Comparison of ENCODE assay signal across 14 cellular contexts in genomic region chr5:5470933-5471332, GRCh38. TPM values are rescaled to one million over a fixed set of nuclear protein-coding genes. Genes with fewer than 3 reads are reported as not detected.
DNase-seq lines count a peak whose midpoint lies in the region; ATAC-seq, FAIRE-seq and TF ChIP-seq lines count a peak whose summit lies in the region.
"Had no signal": no experiment of that assay in that cellular context is flagged by ENCODE, and none has a peak within 500 bp of the region (broad histone marks: within the 10 kb centered on the region; RNA-seq: fewer than 3 reads in every experiment).

No MANE protein-coding gene starts in this region.

- DNase-seq in HepG2 (ENCODE audit: low spot score) (no peak), right lobe of liver (no peak), HFFc6 (no peak)
- no peak for DNase-seq in central memory CD8-positive, alpha-beta T cell (ENCODE audit: low spot score in 2 of 2)
- DNase-seq in effector memory CD4-positive, alpha-beta T cell, result no peak
- no peak for DNase-seq in activated effector memory CD4-positive, alpha-beta T cell treated with Interleukin-2 at 50 U/mL for 16 hours
- DNase-seq: DMS153, DMS79 treated with DMSO at 0.1 percent for 48 hours, EL, GM23248, H7 had no signal

- TF ChIP-seq POLR2A in HepG2 (IDR thresholded peaks at IDR 0.05; ENCODE audit: insufficient read depth in 1 of 2, low read depth in 2 of 2, low read length in 2 of 2), result no peak
- no peak for TF ChIP-seq POLR2A in right lobe of liver (IDR thresholded peaks at IDR 0.05)

- no peak overlapping the region for H3K4me2 ChIP-seq in HepG2 (ENCODE audit: low read depth, low read length)

- H3K9me3 ChIP-seq in HepG2 (ENCODE audit: low read length) (no peaks in the 10 kb centered on the region), right lobe of liver (no peaks in the 10 kb centered on the region)
- no peaks in the 10 kb centered on the region for H3K9me3 ChIP-seq in effector memory CD4-positive, alpha-beta T cell (ENCODE audit: control insufficient read depth, low read length)

- intact Hi-C loops in HepG2 (cut with micrococcal nuclease; ENCODE audit: unreplicated experiment), result no loop called here
- intact Hi-C loops in right lobe of liver (cut with DNase I), result no loop called here

- H3K4me1 ChIP-seq in HepG2 (ENCODE audit: insufficient read depth, low read length) (no peaks in the 10 kb centered on the region), right lobe of liver (no peaks in the 10 kb centered on the region)
- H3K4me1 ChIP-seq in effector memory CD4-positive, alpha-beta T cell (ENCODE audit: control insufficient read depth, insufficient read depth, low read length, poor library complexity, severe bottlenecking), result no peaks in the 10 kb centered on the region

- ATAC-seq in HepG2 (no peak), right lobe of liver (no peak), HG02588 (IDR thresholded peaks at IDR 0.05; ENCODE audit: unreplicated experiment) (no peak)
- ATAC-seq in central memory CD8-positive, alpha-beta T cell (replicated peaks; ENCODE audit: extremely low read depth, poor library complexity, severe bottlenecking), result no peak

- POLR2A ChIA-PET in HepG2 (lab: Yijun Ruan, JAX), result no interaction called here

- no peak overlapping the region for H2AFZ ChIP-seq in HepG2 (ENCODE audit: low read length)
- H2AFZ ChIP-seq: GM23248 had no signal

- H3K27me3 ChIP-seq in HepG2 (ENCODE audit: control insufficient read depth in 1 of 2, insufficient read depth in 2 of 2, low read length in 2 of 2) (no peaks in the 10 kb centered on the region), right lobe of liver (no peaks in the 10 kb centered on the region)
- no peaks in the 10 kb centered on the region for H3K27me3 ChIP-seq in effector memory CD4-positive, alpha-beta T cell (replicated peaks; ENCODE audit: control insufficient read depth, insufficient read depth, low read length, poor library complexity, severe bottlenecking)

- no peak overlapping the region for H3K9ac ChIP-seq in HepG2 (ENCODE audit: insufficient read depth, low read depth, low read length)
- H3K9ac ChIP-seq: GM23248 had no signal

- BruUV-seq in HepG2 (replicated peaks; lab: Mats Ljungman, UMichigan), result no TSS peak

- H3K4me1 Mint-ChIP-seq in HFFc6 (ENCODE audit: low read depth), result peaks cover 8% of the 10 kb centered on the region
- no peaks in the 10 kb centered on the region for H3K4me1 Mint-ChIP-seq in central memory CD8-positive, alpha-beta T cell
- H3K4me1 Mint-ChIP-seq: CD14-positive monocyte had no signal

- H3K4me3 ChIP-seq in HepG2 (replicated peaks in 1 of 3; ENCODE audit: insufficient read depth in 1 of 3, low read depth in 2 of 3, low read length in 3 of 3) (no peak overlapping the region), right lobe of liver (no peak overlapping the region)
- H3K4me3 ChIP-seq in effector memory CD4-positive, alpha-beta T cell (ENCODE audit: insufficient read depth, low read depth, low read length, poor library complexity, severe bottlenecking), result no peak overlapping the region
- H3K4me3 ChIP-seq: GM23248 had no signal

- no peaks in the 10 kb centered on the region for H3K79me2 ChIP-seq in HepG2 (ENCODE audit: insufficient read depth, low read length)

- no peak overlapping the region for H3K27ac ChIP-seq in HepG2 (ENCODE audit: extremely low read length, insufficient read depth, low read length)
- H3K27ac ChIP-seq in right lobe of liver, result no peak overlapping the region
- no peak overlapping the region for H3K27ac ChIP-seq in effector memory CD4-positive, alpha-beta T cell (ENCODE audit: insufficient read depth, low read length, poor library complexity, severe bottlenecking)
- H3K27ac ChIP-seq: GM23248 had no signal

- no peaks in the 10 kb centered on the region; the same call in 1 of the 2 replicates for H3K27me3 Mint-ChIP-seq in HFFc6 (ENCODE audit: insufficient read depth)
- H3K27me3 Mint-ChIP-seq in central memory CD8-positive, alpha-beta T cell, result no peaks in the 10 kb centered on the region

- TF ChIP-seq CTCF in HepG2 (CRISPR knock-in tag; IDR thresholded peaks at IDR 0.05), result no peak
- no peak for TF ChIP-seq CTCF in right lobe of liver (IDR thresholded peaks at IDR 0.05)
- no peak for TF ChIP-seq CTCF in HFFc6 (IDR thresholded peaks at IDR 0.05)

- TF ChIP-seq RAD21 in HepG2 (CRISPR knock-in tag; IDR thresholded peaks at IDR 0.05), result no peak

- no peak overlapping the region for H3K4me3 Mint-ChIP-seq in HFFc6
- H3K4me3 Mint-ChIP-seq in central memory CD8-positive, alpha-beta T cell, result no peak overlapping the region
- H3K4me3 Mint-ChIP-seq: CD14-positive monocyte had no signal

- H3K9me3 Mint-ChIP-seq in HFFc6, result no peaks in the 10 kb centered on the region
- H3K9me3 Mint-ChIP-seq in central memory CD8-positive, alpha-beta T cell, result no peaks in the 10 kb centered on the region

- H3K27ac Mint-ChIP-seq in HFFc6, result peak overlapping the region; percentile 20; the same call in 1 of the 2 replicates
- H3K27ac Mint-ChIP-seq in central memory CD8-positive, alpha-beta T cell (ENCODE audit: low read depth), result peak overlapping the region; percentile 63
- H3K27ac Mint-ChIP-seq: CD14-positive monocyte had no signal

- no peaks in the 10 kb centered on the region for H4K20me1 ChIP-seq in HepG2 (ENCODE audit: insufficient read depth, low read length)

- CTCF ChIA-PET in HepG2 (lab: Yijun Ruan, JAX; ENCODE audit: low intra/inter-chr PET ratio, low total read pairs), result no interaction called here

- H3K36me3 ChIP-seq in HepG2 (replicated peaks in 1 of 2; ENCODE audit: control insufficient read depth in 1 of 2, insufficient read depth in 2 of 2, low read length in 2 of 2) (peaks cover 0 to 44% of the 10 kb centered on the region in 2 experiments; a peak in 3 of 5 replicates), right lobe of liver (peaks cover 0 to 4% (median under 1%) of the 10 kb centered on the region in 4 donors)
- peaks cover 26% of the 10 kb centered on the region for H3K36me3 ChIP-seq in effector memory CD4-positive, alpha-beta T cell (ENCODE audit: control insufficient read depth, insufficient read depth, low read length)

- TF ChIP-seq EP300 in HepG2 (IDR thresholded peaks at IDR 0.05; ENCODE audit: low read depth in 2 of 2, low read length in 2 of 2) (no peak), HepG2 (CRISPR knock-in tag; IDR thresholded peaks at IDR 0.05; ENCODE audit: borderline replicate concordance) (no peak)

- FAIRE-seq in HepG2 (lab: Jason Lieb, UNC), result no peak
- FAIRE-seq: GM12891 had no signal

- in situ Hi-C loops in HepG2 (cut with HindIII; ENCODE audit: extremely low pct_ligation_motif_present, low pct_unique_long_range_greater_than_20kb), result no loop called here

- H3K36me3 Mint-ChIP-seq in HFFc6 (ENCODE audit: low read depth), result peaks cover 21% of the 10 kb centered on the region; the same call in 1 of the 2 replicates
- H3K36me3 Mint-ChIP-seq in central memory CD8-positive, alpha-beta T cell (ENCODE audit: insufficient read depth), result peaks cover 24% of the 10 kb centered on the region

TF ChIP-seq in HepG2, 621 proteins besides CTCF, POLR2A, EP300 and RAD21:
- TF ChIP-seq MYNN (CRISPR knock-in tag; IDR thresholded peaks at IDR 0.05; ENCODE audit: low read depth), result no peak
- TF ChIP-seq TMF1 (CRISPR knock-in tag; IDR thresholded peaks at IDR 0.05; ENCODE audit: low read depth), result no peak
- TF ChIP-seq MAFK (conservative IDR thresholded peaks at IDR 0.05 in 1 of 2, IDR thresholded peaks at IDR 0.05 in 1 of 2; ENCODE audit: low read length in 2 of 2), result peak; percentile 10 to 55; a peak in 2 of 4 replicates
- no peak for TF ChIP-seq ZNF136 (CRISPR knock-in tag; IDR thresholded peaks at IDR 0.05; ENCODE audit: low read depth)
TF ChIP-seq in HepG2: peak in this region for 1.

RNA-seq across cellular contexts. Expression of gene ICE1, which starts 48.5 kb away (rescaled TPM):
- total RNA-seq in HepG2 (2016; rRNA removed; fragmentation: Illumina TruSeq; extraction: Trizol) (27.6 and 35.2 TPM in 2 replicates), right lobe of liver (10 to 100 TPM in 4 of 6 experiments, 1 to 10 TPM in 2; 8.2 to 10.7 (median 10.4) TPM)
- total RNA-seq in HepG2 (2016; cell fraction: cytosol; rRNA removed; fragmentation: Illumina TruSeq; extraction: Trizol; ENCODE audit: low read depth), result 4.0 and 4.2 TPM in 2 replicates
- 25.8 and 33.2 TPM in 2 replicates for total RNA-seq in HepG2 (2016; cell fraction: insoluble cytoplasmic fraction; rRNA removed; fragmentation: Illumina TruSeq; extraction: Trizol)
- 8.7 and 9.3 TPM in 2 replicates for total RNA-seq in HepG2 (2016; cell fraction: membrane; rRNA removed; fragmentation: Illumina TruSeq; extraction: Trizol)
- 47.9 and 48.8 TPM in 2 replicates for total RNA-seq in HepG2 (2016; cell fraction: nucleus; rRNA removed; fragmentation: Illumina TruSeq; extraction: Trizol)
- polyA plus RNA-seq in HepG2 (2011; rRNA removed), result 9.0 and 9.1 TPM in 2 replicates
- 4.8 and 6.7 TPM in 2 replicates for polyA plus RNA-seq in HepG2 (2011; cell fraction: cytosol; rRNA removed)
- polyA plus RNA-seq in HepG2 (2011; cell fraction: nucleus; rRNA removed), result 12.3 and 13.3 TPM in 2 replicates
- 11.6 and 12.6 TPM in 2 replicates for polyA plus RNA-seq in HepG2 (2012)
- 1.4 and 1.5 TPM in 2 replicates for polyA plus RNA-seq in HepG2 (2016; cell fraction: cytosol; fragmentation: Illumina TruSeq; extraction: Trizol; ENCODE audit: low read depth)
- polyA plus RNA-seq in HepG2 (2016; cell fraction: insoluble cytoplasmic fraction; fragmentation: Illumina TruSeq; extraction: Trizol; ENCODE audit: low read depth), result 18.9 and 19.2 TPM in 2 replicates
- 2.9 and 3.0 TPM in 2 replicates for polyA plus RNA-seq in HepG2 (2016; cell fraction: membrane; fragmentation: Illumina TruSeq; extraction: Trizol; ENCODE audit: low read depth)
- polyA plus RNA-seq in HepG2 (2016; cell fraction: nucleus; fragmentation: Illumina TruSeq; extraction: Trizol; ENCODE audit: insufficient read depth, low read depth), result 30.7 and 30.8 TPM in 2 replicates
- 24.3 and 86.6 TPM in 2 replicates for polyA minus RNA-seq in HepG2 (2011; rRNA and poly(A)+ RNA removed; ENCODE audit: low replicate concordance)
- 14.2 and 14.7 TPM in 2 replicates for polyA minus RNA-seq in HepG2 (2011; cell fraction: cytosol; rRNA and poly(A)+ RNA removed)
- 91.9 and 94.2 TPM in 2 replicates for polyA minus RNA-seq in HepG2 (2011; cell fraction: nucleus; rRNA and poly(A)+ RNA removed)
- 10 to 100 TPM; 19.7 to 23.8 (median 22.2) TPM for total RNA-seq in HFFc6 (2021; fragmentation: NEBNext Ultra II Directional; extraction: Animal tissue kit (Norgen Biotek cat#: 25700))
